In genomic region chr14:81729622-81730021, GRCh38 we compare ENCODE assay signal across 27 cellular contexts.
"Had no signal": no experiment of that assay in that cellular context is flagged by ENCODE, and none has a peak within 500 bp of the region (broad histone marks: within the 10 kb centered on the region; RNA-seq: fewer than 3 reads in every experiment).

No MANE protein-coding gene starts in this region.

- H3K4me3 ChIP-seq: colonic mucosa, dorsolateral prefrontal cortex, esophagus muscularis mucosa, esophagus squamous epithelium, gastrocnemius medialis, gastroesophageal sphincter, heart left ventricle, heart right ventricle had no signal

- H3K36me3 ChIP-seq: colonic mucosa, esophagus muscularis mucosa, esophagus squamous epithelium, gastrocnemius medialis, gastroesophageal sphincter, heart left ventricle, heart right ventricle had no signal

- FAIRE-seq: colon, endometrium, endothelial cell of umbilical vein, frontal cortex had no signal

- DNase-seq: colonic mucosa; cortex of kidney; dermis blood vessel endothelial cell; dorsolateral prefrontal cortex; effector CD4-positive, alpha-beta T cell; effector CD8-positive, alpha-beta T cell; effector memory CD4-positive, alpha-beta T cell; effector memory CD8-positive, alpha-beta T cell; endodermal cell; erythroblast; esophagus squamous epithelium; foreskin fibroblast; foreskin keratinocyte; foreskin melanocyte; gastrocnemius medialis; glutamatergic neuron; head of caudate nucleus; heart left ventricle; heart right ventricle had no signal

- H3K9me3 ChIP-seq: colonic mucosa, esophagus muscularis mucosa, esophagus squamous epithelium, gastrocnemius medialis had no signal

- H3K27ac ChIP-seq: colonic mucosa, dorsolateral prefrontal cortex, epithelial cell of prostate, esophagus muscularis mucosa, esophagus squamous epithelium, foreskin keratinocyte, gastrocnemius medialis, gastroesophageal sphincter, heart left ventricle, heart right ventricle had no signal

- ATAC-seq: effector memory CD8-positive, alpha-beta T cell; esophagus mucosa; foreskin keratinocyte; gastrocnemius medialis; gastroesophageal sphincter; heart left ventricle; heart right ventricle had no signal

- H3K27me3 ChIP-seq: colonic mucosa, dorsolateral prefrontal cortex, esophagus muscularis mucosa, esophagus squamous epithelium, foreskin keratinocyte, gastrocnemius medialis, gastroesophageal sphincter, heart left ventricle, heart right ventricle had no signal

- H3K4me1 ChIP-seq: colonic mucosa, esophagus muscularis mucosa, foreskin keratinocyte, gastrocnemius medialis, gastroesophageal sphincter, heart left ventricle, heart right ventricle had no signal
